9 cellular contexts compared by ENCODE assay signal in genomic region chr2:221107424-221107823, GRCh38.
"Had no signal": no experiment of that assay in that cellular context is flagged by ENCODE, and none has a peak within 500 bp of the region (broad histone marks: within the 10 kb centered on the region; RNA-seq: fewer than 3 reads in every experiment).

No MANE protein-coding gene starts in this region.

- H3K36me3 ChIP-seq: HAP-1 had no signal

- H3K4me3 ChIP-seq: GM23248, GM23338, HAP-1 had no signal

- DNase-seq: GM23248, GOT3, H7, H9, HCEC 1CT, HFFc6 had no signal

- H3K9me3 ChIP-seq: HAP-1 had no signal

- ATAC-seq: GM23338, HCT116 had no signal

- H3K4me1 ChIP-seq: HAP-1 had no signal
